Comparison of ENCODE assay signal across 7 cellular contexts in the genomic region with DNA sequence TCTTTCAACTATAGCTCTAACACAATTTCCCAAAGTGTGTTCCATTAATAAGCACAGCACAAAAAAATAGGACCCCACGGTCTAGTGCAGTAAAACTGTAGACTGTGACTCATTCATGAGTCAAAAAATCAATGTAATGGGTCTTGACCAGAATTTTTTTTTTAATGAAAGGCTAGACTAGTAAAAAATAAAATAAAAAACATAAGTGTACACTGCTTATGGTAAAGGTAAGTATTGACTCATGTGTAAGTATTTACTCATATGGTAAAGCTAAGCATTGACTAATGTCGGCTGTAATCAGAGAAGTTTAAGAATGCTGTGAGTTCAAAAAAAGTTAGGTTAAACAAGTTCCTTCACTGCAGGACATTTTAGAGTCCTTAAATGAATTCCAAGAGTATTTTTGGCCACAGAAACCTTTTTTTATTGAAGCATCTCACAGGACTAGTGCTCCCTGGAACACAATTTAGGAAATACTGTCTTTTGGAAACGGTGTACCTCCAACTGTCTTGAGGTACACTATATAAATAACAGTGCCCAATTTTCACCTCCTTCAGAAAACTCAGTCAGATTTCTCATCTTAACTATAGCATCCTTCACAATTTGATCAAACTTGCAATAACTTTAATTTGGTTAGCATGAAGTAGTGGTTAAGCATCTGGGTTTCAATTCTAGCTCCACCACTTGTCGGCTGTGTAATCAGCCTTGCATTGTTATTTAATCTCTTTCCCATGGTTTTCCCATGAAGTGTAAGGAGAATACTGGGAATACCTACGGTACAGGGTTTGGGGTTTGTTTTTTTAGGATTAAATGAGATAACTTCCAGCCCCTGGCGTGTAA. TPM values are rescaled to one million over a fixed set of nuclear protein-coding genes. Genes with fewer than 3 reads are reported as not detected.
DNase-seq lines count a peak whose midpoint lies in the region; ATAC-seq, FAIRE-seq and TF ChIP-seq lines count a peak whose summit lies in the region.

No MANE protein-coding gene starts in this region.

- no peaks in the 10 kb centered on the region for H3K79me2 ChIP-seq in endothelial cell of umbilical vein (ENCODE audit: control insufficient read depth, insufficient read depth, low read length)

- peak overlapping the region; percentile 66 for H3K4me2 ChIP-seq in endothelial cell of umbilical vein (ENCODE audit: insufficient read depth, low read length)

- H3K4me1 ChIP-seq in endothelial cell of umbilical vein (ENCODE audit: control insufficient read depth, extremely low read depth, insufficient read depth, low read length) (no peaks in the 10 kb centered on the region), sigmoid colon (peaks cover 0 to 4% (median 2%) of the 10 kb centered on the region in 4 donors)

- DNase-seq in endothelial cell of umbilical vein (ENCODE audit: low read depth, low spot score) (no peak), sigmoid colon (no peak), NCI-H748 (lab: John Stamatoyannopoulos, UW; ENCODE audit: unreplicated experiment) (no peak)
- DNase-seq in stimulated activated effector memory CD8-positive, alpha-beta T cell treated with anti-CD3 and anti-CD28 coated beads, Interleukin-12 subunit alpha, Interleukin-12 subunit beta, amount 100 ng/mL, for 72 hours (ENCODE audit: low spot score in 2 of 2), result no peak

- H3K27ac ChIP-seq in endothelial cell of umbilical vein (ENCODE audit: insufficient read depth, low read depth, low read length) (no peak overlapping the region), sigmoid colon (no peak overlapping the region)

- no peaks in the 10 kb centered on the region for H4K20me1 ChIP-seq in endothelial cell of umbilical vein (replicated peaks; ENCODE audit: control insufficient read depth, extremely low read depth, insufficient read depth, low read length)

- H2AFZ ChIP-seq in endothelial cell of umbilical vein (ENCODE audit: low read depth, low read length), result no peak overlapping the region

- no peaks in the 10 kb centered on the region for H3K9me1 ChIP-seq in endothelial cell of umbilical vein (replicated peaks; ENCODE audit: control insufficient read depth, extremely low read depth, insufficient read depth, low read length)

- H3K36me3 ChIP-seq in endothelial cell of umbilical vein (ENCODE audit: control insufficient read depth in 2 of 2, extremely low read depth in 1 of 2, insufficient read depth in 2 of 2, low read length in 2 of 2) (no peaks in the 10 kb centered on the region), sigmoid colon (no peaks in the 10 kb centered on the region)

- H3K27ac Mint-ChIP-seq in stimulated activated effector memory CD8-positive, alpha-beta T cell treated with anti-CD3 and anti-CD28 coated beads, Interleukin-12 subunit alpha, Interleukin-12 subunit beta, amount 100 ng/mL, for 72 hours, result no peak overlapping the region

- CTCF ChIA-PET in endothelial cell of umbilical vein (lab: Charles Lee), result interaction anchor here (0.9 to 3.3 kb wide), 12 partner anchors 10 to 1037 kb away, joined by 3 to 37 read pairs (median 4); no protein-coding TSS in a partner anchor

- no peak for TF ChIP-seq POLR2A in endothelial cell of umbilical vein (IDR thresholded peaks at IDR 0.05; ENCODE audit: low read depth, low read length)
- no peak for TF ChIP-seq POLR2A in sigmoid colon (IDR thresholded peaks at IDR 0.05)

- TF ChIP-seq EP300 in sigmoid colon (IDR thresholded peaks at IDR 0.05), result no peak

- no peak overlapping the region for H3K4me3 Mint-ChIP-seq in stimulated activated effector memory CD8-positive, alpha-beta T cell treated with anti-CD3 and anti-CD28 coated beads, Interleukin-12 subunit alpha, Interleukin-12 subunit beta, amount 100 ng/mL, for 72 hours

- POLR2A ChIA-PET in endothelial cell of umbilical vein (lab: Charles Lee), result no interaction called here

- no TSS peak for BruUV-seq in endothelial cell of umbilical vein (replicated peaks; lab: Mats Ljungman, UMichigan)

- H3K9me3 ChIP-seq in endothelial cell of umbilical vein (replicated peaks; ENCODE audit: control insufficient read depth, insufficient read depth, low read length) (no peaks in the 10 kb centered on the region), sigmoid colon (no peaks in the 10 kb centered on the region)

- dilution Hi-C loops in endothelial cell of umbilical vein (cut with MboI; ENCODE audit: extremely low pct_ligation_motif_present, low sequenced_read_pairs), result no loop called here

- no peaks in the 10 kb centered on the region for H3K4me1 Mint-ChIP-seq in stimulated activated effector memory CD8-positive, alpha-beta T cell treated with anti-CD3 and anti-CD28 coated beads, Interleukin-12 subunit alpha, Interleukin-12 subunit beta, amount 100 ng/mL, for 72 hours

- H3K9me3 Mint-ChIP-seq in stimulated activated effector memory CD8-positive, alpha-beta T cell treated with anti-CD3 and anti-CD28 coated beads, Interleukin-12 subunit alpha, Interleukin-12 subunit beta, amount 100 ng/mL, for 72 hours, result no peaks in the 10 kb centered on the region

- 26 to 40% methylated on average over 6 of the region's 6 CpGs for WGBS in sigmoid colon, 2 donors

- no peaks in the 10 kb centered on the region for H3K36me3 Mint-ChIP-seq in stimulated activated effector memory CD8-positive, alpha-beta T cell treated with anti-CD3 and anti-CD28 coated beads, Interleukin-12 subunit alpha, Interleukin-12 subunit beta, amount 100 ng/mL, for 72 hours

- TF ChIP-seq CTCF in endothelial cell of umbilical vein (IDR thresholded peaks at IDR 0.05; ENCODE audit: extremely low read depth in 1 of 2, insufficient read depth in 1 of 2, low read depth in 1 of 2, low read length in 2 of 2), result no peak
- no peak for TF ChIP-seq CTCF in sigmoid colon (IDR thresholded peaks at IDR 0.05)

- peaks cover 5 to 26% of the 10 kb centered on the region in 2 experiments for H3K27me3 ChIP-seq in endothelial cell of umbilical vein (ENCODE audit: control insufficient read depth in 2 of 2, insufficient read depth in 2 of 2, low read length in 2 of 2)
- H3K27me3 ChIP-seq in sigmoid colon, result no peaks in the 10 kb centered on the region

- H3K4me3 ChIP-seq in endothelial cell of umbilical vein (replicated peaks in 1 of 3; ENCODE audit: insufficient read depth in 1 of 3, low read depth in 1 of 3, low read length in 3 of 3) (no peak overlapping the region), sigmoid colon (peak overlapping the region in 2 of 4 donors; percentile 3 to 20)

- ATAC-seq in GM19455 (IDR thresholded peaks at IDR 0.05; ENCODE audit: unreplicated experiment) (peak; percentile 28), HG03442 (IDR thresholded peaks at IDR 0.05; ENCODE audit: unreplicated experiment) (peak; percentile 24), GM21447 (IDR thresholded peaks at IDR 0.05; ENCODE audit: unreplicated experiment) (no peak)
- ATAC-seq in stimulated activated effector memory CD8-positive, alpha-beta T cell treated with anti-CD3 and anti-CD28 coated beads, Interleukin-12 subunit alpha, Interleukin-12 subunit beta, amount 100 ng/mL, for 72 hours, result peak; percentile 55

- no peak overlapping the region for H3K9ac ChIP-seq in endothelial cell of umbilical vein (replicated peaks; ENCODE audit: extremely low read depth, insufficient read depth, low read length)

- intact Hi-C loops in endothelial cell of umbilical vein (cut with micrococcal nuclease), result loop anchor here (1.0 to 5.0 kb wide), 3 partner anchors 44 to 469 kb away; partner anchors contain the start of gene EIF3M
- intact Hi-C loops in sigmoid colon (cut with DNase I), result loop anchor here (2.0 kb wide), 2 partner anchors 100 to 470 kb away; partner anchors contain the start of gene QSER1

- FAIRE-seq in endothelial cell of umbilical vein (lab: Jason Lieb, UNC), result no peak

TF ChIP-seq in endothelial cell of umbilical vein, 7 proteins besides CTCF, POLR2A, EP300 and RAD21:
- TF ChIP-seq JUN (IDR thresholded peaks at IDR 0.05; ENCODE audit: borderline replicate concordance, insufficient read depth, insufficient read length, low read depth), result no peak
- TF ChIP-seq MAX (IDR thresholded peaks at IDR 0.05; ENCODE audit: insufficient read depth, insufficient read length), result no peak
- no peak for TF ChIP-seq MYC (IDR thresholded peaks at IDR 0.05; ENCODE audit: low read depth, low read length)

RNA-seq across cellular contexts. Expression of gene CCDC73, which starts 2.1 kb away (rescaled TPM):
- not detected in 2 replicates for total RNA-seq in endothelial cell of umbilical vein
- polyA plus RNA-seq in endothelial cell of umbilical vein, result not detected in 2 replicates
- polyA plus RNA-seq in endothelial cell of umbilical vein (2011; cell fraction: cytosol; rRNA removed), result not detected in 2 replicates
- polyA plus RNA-seq in endothelial cell of umbilical vein (2011; cell fraction: nucleus; rRNA removed), result not detected in 2 replicates
- 0.12 TPM in 1 of 2 replicates, not detected in the other for polyA plus RNA-seq in endothelial cell of umbilical vein (2012)
- not detected in 2 replicates for polyA minus RNA-seq in endothelial cell of umbilical vein
- not detected for polyA minus RNA-seq in endothelial cell of umbilical vein (2011; cell fraction: cytosol; rRNA and poly(A)+ RNA removed)
- not detected in 2 replicates for polyA minus RNA-seq in endothelial cell of umbilical vein (2011; cell fraction: nucleus; rRNA and poly(A)+ RNA removed)
- total RNA-seq in sigmoid colon, result not detected
- not detected for polyA plus RNA-seq in sigmoid colon

RNA-seq across cellular contexts. Expression of gene PRRG4, which starts 37.4 kb away (rescaled TPM):
- total RNA-seq in endothelial cell of umbilical vein (0.09 TPM in 1 of 2 replicates, not detected in the other), sigmoid colon (1 to 10 TPM; 1.6 to 2.1 (median 1.7) TPM)
- polyA plus RNA-seq in endothelial cell of umbilical vein (not detected in 2 replicates), sigmoid colon (1 to 10 TPM; 4.8 to 6.2 (median 5.3) TPM)
- polyA plus RNA-seq in endothelial cell of umbilical vein (2011; cell fraction: cytosol; rRNA removed), result 0.01 TPM in 1 of 2 replicates, not detected in the other
- polyA plus RNA-seq in endothelial cell of umbilical vein (2011; cell fraction: nucleus; rRNA removed), result not detected in 2 replicates
- polyA plus RNA-seq in endothelial cell of umbilical vein (2012), result 0.05 TPM in 1 of 2 replicates, not detected in the other
- polyA minus RNA-seq in endothelial cell of umbilical vein, result not detected in 2 replicates
- 7.1 TPM for polyA minus RNA-seq in endothelial cell of umbilical vein (2011; cell fraction: cytosol; rRNA and poly(A)+ RNA removed)
- not detected in 2 replicates for polyA minus RNA-seq in endothelial cell of umbilical vein (2011; cell fraction: nucleus; rRNA and poly(A)+ RNA removed)
